Comparison of ENCODE assay signal across 22 cellular contexts in the genomic region with DNA sequence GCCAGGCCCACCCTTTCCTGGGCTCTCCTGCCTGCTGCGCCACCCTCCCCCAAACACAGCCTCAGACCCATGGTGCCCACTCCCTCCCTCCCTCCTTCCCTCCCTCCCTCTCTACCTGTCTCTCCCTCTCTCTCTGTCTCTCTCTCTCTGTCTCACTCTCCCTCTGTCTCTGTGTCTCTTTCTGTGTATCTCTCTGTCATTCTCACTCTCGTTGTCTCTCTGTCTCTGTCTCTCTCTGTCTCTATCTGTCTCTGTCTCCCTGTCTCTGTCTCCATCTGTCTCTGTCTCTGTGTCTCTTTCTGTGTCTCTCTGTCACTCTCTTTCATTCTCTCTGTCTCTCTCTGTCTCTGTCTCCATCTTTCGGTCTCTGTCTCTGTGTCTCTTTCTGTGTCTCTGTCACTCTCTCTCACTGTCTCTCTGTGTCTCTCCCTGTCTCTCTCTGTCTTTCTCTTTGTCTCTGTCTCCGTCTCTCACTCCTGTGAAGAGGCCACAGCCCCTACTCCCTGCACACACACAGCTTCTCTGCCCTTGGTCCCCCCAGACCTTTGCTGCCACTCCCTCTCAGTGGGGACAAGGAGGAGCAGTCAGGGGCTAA. TPM values are rescaled to one million over a fixed set of nuclear protein-coding genes. Genes with fewer than 3 reads are reported as not detected.
A peak's percentile ranks its signal among the peaks of the same experiment; 100 is the strongest.
DNase-seq lines count a peak whose midpoint lies in the region; ATAC-seq and TF ChIP-seq lines count a peak whose summit lies in the region.
"Had no signal": no experiment of that assay in that cellular context is flagged by ENCODE, and none has a peak within 500 bp of the region (broad histone marks: within the 10 kb centered on the region; RNA-seq: fewer than 3 reads in every experiment).

No MANE protein-coding gene starts in this region.

- H3K4me1 Mint-ChIP-seq in stimulated activated naive CD8-positive, alpha-beta T cell treated with anti-CD3 and anti-CD28 coated beads, Interleukin-15, Interleukin-2, amounts not matched to agents 100 ng/mL and 50 ng/mL, for 24 hours (ENCODE audit: low read depth) = peaks cover 3% of the 10 kb centered on the region
- peaks cover 38% of the 10 kb centered on the region for H3K4me1 Mint-ChIP-seq in dendritic cell treated with granulocyte-macrophage colony-stimulating factor and Interleukin-4, amounts not matched to agents 40 ng/mL and 50 ng/mL, for 4 days (ENCODE audit: low read depth)
- peaks cover 10% of the 10 kb centered on the region for H3K4me1 Mint-ChIP-seq in progenitor cell of endocrine pancreas (ENCODE audit: low read depth)
- no peaks in the 10 kb centered on the region for H3K4me1 Mint-ChIP-seq in T-helper 2 cell treated with Interferon-gamma antibody and Interleukin-4, amounts not matched to agents 5 μg/mL and 100 μg/mL, for 36 hours (ENCODE audit: low read depth)
- no peaks in the 10 kb centered on the region for H3K4me1 Mint-ChIP-seq in activated T-helper 17 cell treated with anti-CD3 and anti-CD28 coated beads, Interleukin-2, amount 50 U/mL, for 72 hours
- H3K4me1 Mint-ChIP-seq: central memory CD8-positive, alpha-beta T cell had no signal

- peak overlapping the region; percentile 72 for H3K18ac ChIP-seq in neuronal stem cell (ENCODE audit: low read length)

- H4K8ac ChIP-seq in neuronal stem cell (ENCODE audit: low read depth, low read length) = no peak overlapping the region

- no peak for TF ChIP-seq CTCF in progenitor cell of endocrine pancreas (IDR thresholded peaks at IDR 0.05; ENCODE audit: unreplicated experiment)

- no peaks in the 10 kb centered on the region for H3K36me3 Mint-ChIP-seq in stimulated activated naive CD8-positive, alpha-beta T cell treated with anti-CD3 and anti-CD28 coated beads, Interleukin-15, Interleukin-2, amounts not matched to agents 100 ng/mL and 50 ng/mL, for 24 hours (ENCODE audit: low read depth)
- H3K36me3 Mint-ChIP-seq in dendritic cell treated with granulocyte-macrophage colony-stimulating factor and Interleukin-4, amounts not matched to agents 40 ng/mL and 50 ng/mL, for 4 days (ENCODE audit: low read depth) = no peaks in the 10 kb centered on the region
- no peaks in the 10 kb centered on the region for H3K36me3 Mint-ChIP-seq in progenitor cell of endocrine pancreas (ENCODE audit: insufficient read depth)
- H3K36me3 Mint-ChIP-seq in T-helper 2 cell treated with Interferon-gamma antibody and Interleukin-4, amounts not matched to agents 5 μg/mL and 100 μg/mL, for 36 hours (ENCODE audit: low read depth) = no peaks in the 10 kb centered on the region
- H3K36me3 Mint-ChIP-seq in activated T-helper 17 cell treated with anti-CD3 and anti-CD28 coated beads, Interleukin-2, amount 50 U/mL, for 72 hours (ENCODE audit: low read depth) = no peaks in the 10 kb centered on the region
- H3K36me3 Mint-ChIP-seq: naive thymus-derived CD8-positive, alpha-beta T cell had no signal

- no peak overlapping the region for H3K27ac ChIP-seq in neuronal stem cell (replicated peaks; ENCODE audit: low read length)

- no peaks in the 10 kb centered on the region for H3K27me3 ChIP-seq in neuronal stem cell (ENCODE audit: control insufficient read depth in 3 of 3, insufficient read depth in 3 of 3, low read depth in 1 of 3, low read length in 3 of 3)
- H3K27me3 ChIP-seq: MG63 had no signal

- H3K79me1 ChIP-seq in neuronal stem cell (ENCODE audit: low read depth, low read length) = no peaks in the 10 kb centered on the region

- H4K91ac ChIP-seq in neuronal stem cell (ENCODE audit: low read depth, low read length, poor library complexity) = no peak overlapping the region

- no peak for ATAC-seq in stimulated activated naive CD8-positive, alpha-beta T cell treated with anti-CD3 and anti-CD28 coated beads, Interleukin-15, Interleukin-2, amounts not matched to agents 100 U/mL and 50 U/mL, for 24 hours
- ATAC-seq in GM18502 (IDR thresholded peaks at IDR 0.05; ENCODE audit: poor library complexity, unreplicated experiment) = no peak
- ATAC-seq in activated T-helper 17 cell treated with anti-CD3 and anti-CD28 coated beads, Interleukin-2, amount 50 U/mL, for 72 hours (replicated peaks) = no peak
- ATAC-seq: esophagus mucosa; naive thymus-derived CD8-positive, alpha-beta T cell; Right ventricle myocardium inferior had no signal

- H2BK5ac ChIP-seq in neuronal stem cell (ENCODE audit: low read length) = no peak overlapping the region

- H3K36me3 ChIP-seq in neuronal stem cell (replicated peaks in 1 of 2; ENCODE audit: control insufficient read depth in 2 of 2, insufficient read depth in 2 of 2, low read length in 2 of 2) = no peaks in the 10 kb centered on the region
- H3K36me3 ChIP-seq: MG63 had no signal

- peak overlapping the region; percentile 96 for H2AK5ac ChIP-seq in neuronal stem cell (ENCODE audit: low read depth, low read length)

- peaks cover under 1% of the 10 kb centered on the region for H3K27me3 Mint-ChIP-seq in stimulated activated naive CD8-positive, alpha-beta T cell treated with anti-CD3 and anti-CD28 coated beads, Interleukin-15, Interleukin-2, amounts not matched to agents 100 ng/mL and 50 ng/mL, for 24 hours
- H3K27me3 Mint-ChIP-seq in dendritic cell treated with granulocyte-macrophage colony-stimulating factor and Interleukin-4, amounts not matched to agents 40 ng/mL and 50 ng/mL, for 4 days = peaks cover 7% of the 10 kb centered on the region
- peaks cover 15% of the 10 kb centered on the region for H3K27me3 Mint-ChIP-seq in progenitor cell of endocrine pancreas
- H3K27me3 Mint-ChIP-seq in T-helper 2 cell treated with Interferon-gamma antibody and Interleukin-4, amounts not matched to agents 5 μg/mL and 100 μg/mL, for 36 hours (ENCODE audit: low read depth) = peaks cover 2% of the 10 kb centered on the region
- no peaks in the 10 kb centered on the region for H3K27me3 Mint-ChIP-seq in activated T-helper 17 cell treated with anti-CD3 and anti-CD28 coated beads, Interleukin-2, amount 50 U/mL, for 72 hours
- H3K27me3 Mint-ChIP-seq: naive thymus-derived CD8-positive, alpha-beta T cell had no signal

- H3K4me3 ChIP-seq in neuronal stem cell (ENCODE audit: low read length in 2 of 2) = no peak overlapping the region
- H3K4me3 ChIP-seq: MG63 had no signal

- H2BK15ac ChIP-seq in neuronal stem cell (ENCODE audit: low read length) = peak overlapping the region; percentile 41

- peak overlapping the region; percentile 59 for H3K27ac Mint-ChIP-seq in stimulated activated naive CD8-positive, alpha-beta T cell treated with anti-CD3 and anti-CD28 coated beads, Interleukin-15, Interleukin-2, amounts not matched to agents 100 ng/mL and 50 ng/mL, for 24 hours
- H3K27ac Mint-ChIP-seq in dendritic cell treated with granulocyte-macrophage colony-stimulating factor and Interleukin-4, amounts not matched to agents 40 ng/mL and 50 ng/mL, for 4 days = peak overlapping the region; percentile 18
- no peak overlapping the region for H3K27ac Mint-ChIP-seq in progenitor cell of endocrine pancreas
- no peak overlapping the region for H3K27ac Mint-ChIP-seq in T-helper 2 cell treated with Interferon-gamma antibody and Interleukin-4, amounts not matched to agents 5 μg/mL and 100 μg/mL, for 36 hours
- H3K27ac Mint-ChIP-seq in activated T-helper 17 cell treated with anti-CD3 and anti-CD28 coated beads, Interleukin-2, amount 50 U/mL, for 72 hours = no peak overlapping the region
- H3K27ac Mint-ChIP-seq: activated CD4-positive, alpha-beta T cell treated with anti-CD3 and anti-CD28 coated beads, Interleukin-2, amount 10 ng/mL, durations not matched to agents 7 days and 5 days had no signal

- H2BK12ac ChIP-seq in neuronal stem cell (ENCODE audit: low read length) = no peak overlapping the region

- H3K9ac ChIP-seq in neuronal stem cell (ENCODE audit: low read depth, low read length, poor library complexity) = no peak overlapping the region

- H3K9me3 Mint-ChIP-seq in stimulated activated naive CD8-positive, alpha-beta T cell treated with anti-CD3 and anti-CD28 coated beads, Interleukin-15, Interleukin-2, amounts not matched to agents 100 ng/mL and 50 ng/mL, for 24 hours = no peaks in the 10 kb centered on the region
- H3K9me3 Mint-ChIP-seq in dendritic cell treated with granulocyte-macrophage colony-stimulating factor and Interleukin-4, amounts not matched to agents 40 ng/mL and 50 ng/mL, for 4 days = no peaks in the 10 kb centered on the region
- peaks cover 6% of the 10 kb centered on the region for H3K9me3 Mint-ChIP-seq in progenitor cell of endocrine pancreas (ENCODE audit: low read depth)
- H3K9me3 Mint-ChIP-seq in T-helper 2 cell treated with Interferon-gamma antibody and Interleukin-4, amounts not matched to agents 5 μg/mL and 100 μg/mL, for 36 hours = no peaks in the 10 kb centered on the region
- no peaks in the 10 kb centered on the region for H3K9me3 Mint-ChIP-seq in activated T-helper 17 cell treated with anti-CD3 and anti-CD28 coated beads, Interleukin-2, amount 50 U/mL, for 72 hours
- H3K9me3 Mint-ChIP-seq: central memory CD8-positive, alpha-beta T cell; naive thymus-derived CD8-positive, alpha-beta T cell had no signal

- H2AFZ ChIP-seq in neuronal stem cell (ENCODE audit: low read length) = peak overlapping the region; percentile 84

- H3K4me2 ChIP-seq in neuronal stem cell (ENCODE audit: insufficient read depth, low read length, poor library complexity, severe bottlenecking) = no peak overlapping the region

- intact Hi-C loops in dendritic cell treated with granulocyte-macrophage colony-stimulating factor and Interleukin-4, amounts not matched to agents 40 ng/mL and 50 ng/mL, for 4 days (cut with micrococcal nuclease) = no loop called here

- no peaks in the 10 kb centered on the region for H3K9me3 ChIP-seq in neuronal stem cell (replicated peaks in 1 of 2; ENCODE audit: control insufficient read depth in 2 of 2, insufficient read depth in 1 of 2, low read depth in 1 of 2, low read length in 2 of 2)
- H3K9me3 ChIP-seq: MG63 had no signal

- H3K4ac ChIP-seq in neuronal stem cell (ENCODE audit: low read length) = no peak overlapping the region

- no peak for DNase-seq in stimulated activated naive CD8-positive, alpha-beta T cell treated with anti-CD3 and anti-CD28 coated beads, Interleukin-15, Interleukin-2, amounts not matched to agents 100 U/mL and 50 U/mL, for 24 hours
- DNase-seq in neuronal stem cell (ENCODE audit: low spot score) = no peak
- no peak for DNase-seq in progenitor cell of endocrine pancreas (ENCODE audit: low spot score, unreplicated experiment)
- no peak for DNase-seq in T-helper 2 cell treated with Interferon-gamma antibody and Interleukin-4, amounts not matched to agents 5 μg/mL and 100 μg/mL, for 36 hours (ENCODE audit: low spot score)
- DNase-seq: activated CD4-positive, alpha-beta T cell treated with anti-CD3 and anti-CD28 coated beads, Interleukin-2, amount 10 ng/mL, durations not matched to agents 7 days and 5 days; anterior cingulate cortex; DMS153; effector CD8-positive, alpha-beta T cell; left cardiac atrium; naive thymus-derived CD8-positive, alpha-beta T cell; NCI-H1436; stimulated activated CD4-positive, alpha-beta T cell treated with anti-CD3 and anti-CD28 coated beads, Interleukin-2, amount 100 ng/mL, for 48 hours had no signal

- peaks cover 17 to 26% of the 10 kb centered on the region in 2 donors for H3K4me1 ChIP-seq in neuronal stem cell (ENCODE audit: control insufficient read depth in 2 of 2, insufficient read depth in 1 of 2, low read depth in 1 of 2, low read length in 2 of 2)

- WGBS in neuronal stem cell (ENCODE audit: extremely low coverage in 2 of 2, insufficient read length in 2 of 2, insufficient replicate concordance in 1 of 2), 2 donors = no CpG with 5 or more reads among the region's 4 CpGs

- no peak overlapping the region for H2BK120ac ChIP-seq in neuronal stem cell (ENCODE audit: low read depth, low read length)

- no peak overlapping the region for H3K23ac ChIP-seq in neuronal stem cell (ENCODE audit: low read depth, low read length, poor library complexity)

- H3K14ac ChIP-seq in neuronal stem cell (ENCODE audit: low read length) = no peak overlapping the region

- no peak overlapping the region for H3K4me3 Mint-ChIP-seq in stimulated activated naive CD8-positive, alpha-beta T cell treated with anti-CD3 and anti-CD28 coated beads, Interleukin-15, Interleukin-2, amounts not matched to agents 100 ng/mL and 50 ng/mL, for 24 hours
- H3K4me3 Mint-ChIP-seq in dendritic cell treated with granulocyte-macrophage colony-stimulating factor and Interleukin-4, amounts not matched to agents 40 ng/mL and 50 ng/mL, for 4 days = no peak overlapping the region
- no peak overlapping the region for H3K4me3 Mint-ChIP-seq in progenitor cell of endocrine pancreas (ENCODE audit: low read depth)
- H3K4me3 Mint-ChIP-seq in T-helper 2 cell treated with Interferon-gamma antibody and Interleukin-4, amounts not matched to agents 5 μg/mL and 100 μg/mL, for 36 hours = no peak overlapping the region
- H3K4me3 Mint-ChIP-seq in activated T-helper 17 cell treated with anti-CD3 and anti-CD28 coated beads, Interleukin-2, amount 50 U/mL, for 72 hours = no peak overlapping the region
- H3K4me3 Mint-ChIP-seq: activated CD4-positive, alpha-beta T cell treated with anti-CD3 and anti-CD28 coated beads, Interleukin-2, amount 10 ng/mL, durations not matched to agents 7 days and 5 days; central memory CD8-positive, alpha-beta T cell; naive thymus-derived CD8-positive, alpha-beta T cell had no signal

RNA-seq across cellular contexts. Expression of gene CALML3, which starts 51.5 kb away (rescaled TPM):
- not detected for polyA plus RNA-seq in neuronal stem cell (2013, experiment 1 of 2)
- not detected for polyA plus RNA-seq in neuronal stem cell (2013, experiment 2 of 2)
- total RNA-seq in progenitor cell of endocrine pancreas = not detected in 2 replicates
- total RNA-seq in activated T-helper 17 cell treated with anti-CD3 and anti-CD28 coated beads, Interleukin-2, amount 50 U/mL, for 72 hours = not detected
- total RNA-seq: activated CD4-positive, alpha-beta T cell treated with anti-CD3 and anti-CD28 coated beads, Interleukin-2, amount 10 ng/mL, durations not matched to agents 7 days and 5 days; left cardiac atrium; mesenteric fat pad; naive thymus-derived CD8-positive, alpha-beta T cell; Right ventricle myocardium inferior; urinary bladder had no signal
- polyA plus RNA-seq: naive thymus-derived CD8-positive, alpha-beta T cell; urinary bladder had no signal

Comparison
In these comparisons a context has a peak if more than half of its experiments do, and no peak if none do; other contexts are left out.
1. H3K27ac Mint-ChIP-seq: peak in stimulated activated naive CD8-positive, alpha-beta T cell treated with anti-CD3 and anti-CD28 coated beads, Interleukin-15, Interleukin-2, amounts not matched to agents 100 ng/mL and 50 ng/mL, for 24 hours (single experiment) and dendritic cell treated with granulocyte-macrophage colony-stimulating factor and Interleukin-4, amounts not matched to agents 40 ng/mL and 50 ng/mL, for 4 days (single experiment); none in progenitor cell of endocrine pancreas (single experiment), T-helper 2 cell treated with Interferon-gamma antibody and Interleukin-4, amounts not matched to agents 5 μg/mL and 100 μg/mL, for 36 hours (single experiment) and activated T-helper 17 cell treated with anti-CD3 and anti-CD28 coated beads, Interleukin-2, amount 50 U/mL, for 72 hours (single experiment).